In the genomic region with DNA sequence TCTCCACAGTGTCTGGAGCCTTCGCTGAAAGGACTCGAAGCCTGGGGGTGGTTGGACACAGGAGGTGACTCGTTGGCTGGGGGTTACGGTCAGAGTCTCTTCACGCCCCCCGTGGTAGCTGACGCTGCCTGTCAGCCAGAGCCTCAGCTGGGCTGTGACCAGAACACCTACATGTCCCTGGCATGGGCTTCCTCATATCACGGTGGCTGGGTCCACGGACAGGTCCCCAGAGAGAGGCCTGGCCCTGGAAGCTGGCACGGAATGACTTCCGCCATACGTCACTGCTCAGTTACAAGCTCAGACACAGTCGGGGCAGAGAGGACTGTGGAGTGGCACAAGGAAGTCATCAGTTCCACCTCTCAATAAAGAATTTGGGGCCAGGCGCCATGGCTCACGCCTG, we compare ENCODE assay signal across 30 cellular contexts.
"Had no signal": no experiment of that assay in that cellular context is flagged by ENCODE, and none has a peak within 500 bp of the region (broad histone marks: within the 10 kb centered on the region; RNA-seq: fewer than 3 reads in every experiment).

No MANE protein-coding gene starts in this region.

- H3K4me3 ChIP-seq: adrenal gland, body of pancreas, colonic mucosa had no signal

- H3K9me3 ChIP-seq: adrenal gland, body of pancreas, colonic mucosa had no signal

- H3K27ac ChIP-seq: adrenal gland, body of pancreas, colonic mucosa, WERI-Rb-1 had no signal

- H3K27me3 ChIP-seq: adrenal gland, body of pancreas, colonic mucosa had no signal

- H3K9me3 Mint-ChIP-seq: activated B cell treated with CpG ODN at 0.5 μM for 24 hours; activated CD8-positive, alpha-beta T cell treated with anti-CD3 and anti-CD28 coated beads for 36 hours; activated naive CD8-positive, alpha-beta T cell treated with anti-CD3 and anti-CD28 coated beads for 36 hours; activated naive CD8-positive, alpha-beta T cell treated with anti-CD3 and anti-CD28 coated beads, Interleukin-2, amount 50 U/mL, for 24 hours; activated T-cell treated with anti-CD3 and anti-CD28 coated beads, Interleukin-2, amount 50 U/mL, for 4 hours; activated T-helper 17 cell treated with anti-CD3 and anti-CD28 coated beads, Interleukin-2, amount 50 U/mL, for 72 hours; T-helper 2 cell treated with Interferon-gamma antibody and Interleukin-4, amounts not matched to agents 5 μg/mL and 100 μg/mL, for 36 hours had no signal

- H3K36me3 Mint-ChIP-seq: activated naive CD8-positive, alpha-beta T cell treated with anti-CD3 and anti-CD28 coated beads for 36 hours had no signal

- H3K4me1 Mint-ChIP-seq: activated B cell treated with CpG ODN at 0.5 μM for 24 hours; activated naive CD8-positive, alpha-beta T cell treated with anti-CD3 and anti-CD28 coated beads for 36 hours; activated naive CD8-positive, alpha-beta T cell treated with anti-CD3 and anti-CD28 coated beads, Interleukin-2, amount 50 U/mL, for 24 hours; activated T-helper 17 cell treated with anti-CD3 and anti-CD28 coated beads, Interleukin-2, amount 50 U/mL, for 72 hours; T-helper 17 cell had no signal

- H3K4me3 Mint-ChIP-seq: activated B cell treated with CpG ODN at 0.5 μM for 24 hours; activated CD8-positive, alpha-beta T cell treated with anti-CD3 and anti-CD28 coated beads for 36 hours; activated naive CD8-positive, alpha-beta T cell treated with anti-CD3 and anti-CD28 coated beads for 36 hours; activated naive CD8-positive, alpha-beta T cell treated with anti-CD3 and anti-CD28 coated beads, Interleukin-2, amount 50 U/mL, for 24 hours; activated T-cell treated with anti-CD3 and anti-CD28 coated beads, Interleukin-2, amount 50 U/mL, for 4 hours; activated T-helper 17 cell treated with anti-CD3 and anti-CD28 coated beads, Interleukin-2, amount 50 U/mL, for 72 hours; T-helper 17 cell; T-helper 2 cell treated with Interferon-gamma antibody and Interleukin-4, amounts not matched to agents 5 μg/mL and 100 μg/mL, for 36 hours had no signal

- DNase-seq: activated B cell treated with CpG ODN at 0.5 μM for 24 hours; activated CD4-positive, alpha-beta T cell treated with anti-CD3 and anti-CD28 coated beads for 48 hours; activated CD4-positive, alpha-beta T cell treated with anti-CD3 and anti-CD28 coated beads, Interleukin-2, amount 50 U/mL, for 1 hour; activated CD4-positive, alpha-beta T cell treated with anti-CD3 and anti-CD28 coated beads, Interleukin-2, amount 50 U/mL, for 48 hours; activated CD8-positive, alpha-beta memory T cell treated with anti-CD3 and anti-CD28 coated beads for 24 hours; activated CD8-positive, alpha-beta T cell treated with anti-CD3 and anti-CD28 coated beads for 36 hours; activated effector memory CD4-positive, alpha-beta T cell treated with Interleukin-2 at 50 U/mL for 16 hours; activated gamma-delta T cell treated with Interleukin-2 at 50 U/mL for 16 hours; activated naive CD4-positive, alpha-beta T cell treated with anti-CD3 and anti-CD28 coated beads, Interleukin-2, amount 50 U/mL, for 16 hours; activated naive CD4-positive, alpha-beta T cell treated with Interleukin-2 at 50 U/mL for 16 hours; activated naive CD8-positive, alpha-beta T cell treated with anti-CD3 and anti-CD28 coated beads for 36 hours; activated naive CD8-positive, alpha-beta T cell treated with anti-CD3 and anti-CD28 coated beads, Interleukin-2, amount 50 U/mL, for 24 hours; activated T-cell treated with anti-CD3 and anti-CD28 coated beads, Interleukin-2, amount 50 U/mL, for 4 hours; adrenal gland; amygdala; body of pancreas; caudate nucleus; colonic mucosa; effector CD8-positive, alpha-beta T cell; foreskin fibroblast; SW 1271; T-helper 1 cell; T-helper 17 cell; T1000; WERI-Rb-1 had no signal

- H3K27ac Mint-ChIP-seq: activated B cell treated with CpG ODN at 0.5 μM for 24 hours; activated CD8-positive, alpha-beta T cell treated with anti-CD3 and anti-CD28 coated beads for 36 hours; activated naive CD8-positive, alpha-beta T cell treated with anti-CD3 and anti-CD28 coated beads for 36 hours; activated naive CD8-positive, alpha-beta T cell treated with anti-CD3 and anti-CD28 coated beads, Interleukin-2, amount 50 U/mL, for 24 hours; activated T-helper 17 cell treated with anti-CD3 and anti-CD28 coated beads, Interleukin-2, amount 50 U/mL, for 72 hours; T-helper 17 cell; T-helper 2 cell treated with Interferon-gamma antibody and Interleukin-4, amounts not matched to agents 5 μg/mL and 100 μg/mL, for 36 hours had no signal

- H3K36me3 ChIP-seq: adrenal gland, colonic mucosa had no signal

- H3K4me1 ChIP-seq: body of pancreas, colonic mucosa had no signal

- ATAC-seq: activated CD4-positive, CD25-positive, alpha-beta regulatory T cell treated with anti-CD3 and anti-CD28 coated beads, Interleukin-2, amount 50 U/mL, for 24 hours; activated CD8-positive, alpha-beta T cell treated with anti-CD3 and anti-CD28 coated beads for 36 hours; activated naive CD8-positive, alpha-beta T cell treated with anti-CD3 and anti-CD28 coated beads, Interleukin-2, amount 50 U/mL, for 24 hours; activated T-cell treated with anti-CD3 and anti-CD28 coated beads, Interleukin-2, amount 50 U/mL, for 4 hours; activated T-helper 17 cell treated with anti-CD3 and anti-CD28 coated beads, Interleukin-2, amount 50 U/mL, for 72 hours; body of pancreas; esophagus mucosa; T-helper 17 cell had no signal

- H3K27me3 Mint-ChIP-seq: activated B cell treated with CpG ODN at 0.5 μM for 24 hours; activated CD8-positive, alpha-beta T cell treated with anti-CD3 and anti-CD28 coated beads for 36 hours; activated naive CD8-positive, alpha-beta T cell treated with anti-CD3 and anti-CD28 coated beads for 36 hours; activated naive CD8-positive, alpha-beta T cell treated with anti-CD3 and anti-CD28 coated beads, Interleukin-2, amount 50 U/mL, for 24 hours; activated T-helper 17 cell treated with anti-CD3 and anti-CD28 coated beads, Interleukin-2, amount 50 U/mL, for 72 hours; T-helper 17 cell had no signal

- FAIRE-seq: frontal cortex had no signal
